ENCODE assay signal across 16 cellular contexts in genomic region chr4:32840461-32841189, GRCh38.
"Had no signal": no experiment of that assay in that cellular context is flagged by ENCODE, and none has a peak within 500 bp of the region (broad histone marks: within the 10 kb centered on the region; RNA-seq: fewer than 3 reads in every experiment).

No MANE protein-coding gene starts in this region.

- H3K9me3 ChIP-seq: left lung, sigmoid colon, upper lobe of right lung had no signal

- ATAC-seq: activated CD4-positive, CD25-positive, alpha-beta regulatory T cell treated with anti-CD3 and anti-CD28 coated beads, Interleukin-2, amount 50 U/mL, for 24 hours; activated T-cell treated with anti-CD3 and anti-CD28 coated beads, Interleukin-2, amount 50 U/mL, for 72 hours; effector memory CD8-positive, alpha-beta T cell; left lung; upper lobe of right lung had no signal

- H3K4me1 Mint-ChIP-seq: nephron progenitor cell had no signal

- H3K27me3 Mint-ChIP-seq: activated naive CD8-positive, alpha-beta T cell; effector memory CD8-positive, alpha-beta T cell had no signal

- H3K27ac ChIP-seq: epithelial cell of prostate, left lung, sigmoid colon, upper lobe of right lung had no signal

- H3K36me3 Mint-ChIP-seq: activated naive CD8-positive, alpha-beta T cell had no signal

- H3K4me3 ChIP-seq: left lung, sigmoid colon, upper lobe of right lung had no signal

- H3K27me3 ChIP-seq: left lung, sigmoid colon, upper lobe of right lung had no signal

- H3K9me3 Mint-ChIP-seq: nephron progenitor cell had no signal

- H3K4me3 Mint-ChIP-seq: activated naive CD8-positive, alpha-beta T cell; activated T-cell treated with anti-CD3 and anti-CD28 coated beads, Interleukin-2, amount 50 U/mL, for 72 hours; effector memory CD8-positive, alpha-beta T cell; nephron progenitor cell had no signal

- H3K4me1 ChIP-seq: left lung, sigmoid colon, upper lobe of right lung had no signal

- H3K27ac Mint-ChIP-seq: activated naive CD8-positive, alpha-beta T cell; activated T-cell treated with anti-CD3 and anti-CD28 coated beads, Interleukin-2, amount 50 U/mL, for 72 hours; effector memory CD8-positive, alpha-beta T cell; nephron progenitor cell had no signal

- H3K36me3 ChIP-seq: left lung, sigmoid colon, upper lobe of right lung had no signal

- DNase-seq: activated CD4-positive, alpha-beta T cell treated with anti-CD3 and anti-CD28 coated beads, Interleukin-2, amount 50 U/mL, for 1 hour; activated gamma-delta T cell; activated T-cell treated with anti-CD3 and anti-CD28 coated beads, Interleukin-2, amount 50 U/mL, for 72 hours; amygdala; effector memory CD8-positive, alpha-beta T cell; foreskin fibroblast; hypothalamus; left lung; nephron progenitor cell; nucleus accumbens; sigmoid colon; stimulated activated naive CD4-positive, alpha-beta T cell; upper lobe of right lung had no signal
